Comparison of ENCODE assay signal across 11 cellular contexts in genomic region chr14:80751285-80751684, GRCh38.
"Had no signal": no experiment of that assay in that cellular context is flagged by ENCODE, and none has a peak within 500 bp of the region (broad histone marks: within the 10 kb centered on the region; RNA-seq: fewer than 3 reads in every experiment).

No MANE protein-coding gene starts in this region.

- H3K4me1 ChIP-seq: HAP-1 had no signal

- H3K36me3 ChIP-seq: HAP-1 had no signal

- H3K4me3 ChIP-seq: GM23248, GM23338, HAP-1 had no signal

- H3K9ac ChIP-seq: GM23248 had no signal

- H3K9me3 ChIP-seq: HAP-1 had no signal

- H3K27ac ChIP-seq: GM23248 had no signal

- H2AFZ ChIP-seq: GM23248, GM23338 had no signal

- H3K4me2 ChIP-seq: GM23338 had no signal

- DNase-seq: GM23248, GOT3, H7, H9, HCEC 1CT, HFFc6 had no signal

- FAIRE-seq: H1, H54 had no signal

- ATAC-seq: GM23338, HCT116 had no signal
